ENCODE assay signal across 11 cellular contexts in the genomic region with DNA sequence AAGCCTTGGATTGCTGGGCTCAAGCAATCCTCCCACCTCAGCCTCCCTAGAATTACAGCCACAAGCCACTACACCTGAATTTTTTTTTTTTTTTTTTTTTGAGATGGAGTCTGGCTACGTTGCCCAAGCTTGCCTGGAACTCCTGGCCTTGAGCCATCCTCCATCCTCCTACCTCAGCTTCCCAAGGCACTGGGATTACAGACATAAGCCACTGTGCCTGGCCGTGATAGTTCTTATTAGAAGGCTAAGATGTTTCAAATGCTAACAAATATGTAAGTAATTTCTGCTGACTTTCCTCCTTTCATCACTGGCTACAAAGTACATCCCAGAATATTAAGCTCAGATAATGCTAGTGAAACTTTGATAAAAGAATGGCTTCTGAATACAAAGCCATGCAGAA.
"Had no signal": no experiment of that assay in that cellular context is flagged by ENCODE, and none has a peak within 500 bp of the region (broad histone marks: within the 10 kb centered on the region; RNA-seq: fewer than 3 reads in every experiment).

No MANE protein-coding gene starts in this region.

- H3K4me2 ChIP-seq: GM23338 had no signal

- FAIRE-seq: H1, H54 had no signal

- H3K36me3 ChIP-seq: HAP-1 had no signal

- H3K27ac ChIP-seq: GM23248 had no signal

- H3K4me3 ChIP-seq: GM23248, GM23338, HAP-1 had no signal

- ATAC-seq: GM23338, HCT116 had no signal

- H2AFZ ChIP-seq: GM23248, GM23338 had no signal

- DNase-seq: GM23248, GOT3, H7, H9, HCEC 1CT, HFFc6 had no signal

- H3K9ac ChIP-seq: GM23248 had no signal

- H3K9me3 ChIP-seq: HAP-1 had no signal
